Comparison of ENCODE assay signal across 8 cellular contexts in the genomic region with DNA sequence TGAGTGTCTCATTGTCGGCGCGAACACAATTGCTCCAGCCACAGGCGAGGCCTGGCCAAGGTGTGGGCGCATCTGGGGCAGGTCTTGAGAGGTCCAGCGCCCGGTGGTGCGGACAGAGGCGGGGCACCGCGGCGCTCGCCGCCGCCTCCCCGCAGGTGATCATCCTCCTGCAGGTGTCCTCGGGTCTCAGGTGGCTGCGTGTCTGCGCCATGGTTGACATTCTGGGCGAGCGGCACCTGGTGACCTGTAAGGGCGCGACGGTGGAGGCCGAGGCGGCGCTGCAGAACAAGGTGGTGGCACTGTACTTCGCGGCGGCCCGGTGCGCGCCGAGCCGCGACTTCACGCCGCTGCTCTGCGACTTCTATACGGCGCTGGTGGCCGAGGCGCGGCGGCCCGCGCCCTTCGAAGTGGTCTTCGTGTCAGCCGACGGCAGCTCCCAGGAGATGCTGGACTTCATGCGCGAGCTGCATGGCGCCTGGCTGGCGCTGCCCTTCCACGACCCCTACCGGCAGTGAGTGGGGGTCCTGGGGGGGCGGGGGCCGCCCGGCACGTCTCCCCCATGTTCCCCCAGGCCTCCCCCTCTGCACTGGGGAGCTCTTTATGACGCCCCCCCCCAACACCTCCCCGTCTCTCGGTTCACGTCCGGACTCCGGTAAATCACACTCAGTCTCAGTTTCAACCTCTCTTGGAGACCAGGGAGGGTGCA. TPM values are rescaled to one million over a fixed set of nuclear protein-coding genes. Genes with fewer than 3 reads are reported as not detected.
DNase-seq lines count a peak whose midpoint lies in the region; ATAC-seq and TF ChIP-seq lines count a peak whose summit lies in the region.

No MANE protein-coding gene starts in this region.

- H3K4me1 Mint-ChIP-seq in activated T-helper 17 cell treated with anti-CD3 and anti-CD28 coated beads, Interleukin-2, amount 50 U/mL, for 72 hours, result peaks cover 4% of the 10 kb centered on the region

- no peaks in the 10 kb centered on the region for H3K9me3 ChIP-seq in hepatocyte (ENCODE audit: low read depth)

- no peaks in the 10 kb centered on the region for H3K9me2 ChIP-seq in hepatocyte (replicated peaks; ENCODE audit: insufficient read depth)

- peak; percentile 35 for ATAC-seq in activated T-helper 17 cell treated with anti-CD3 and anti-CD28 coated beads, Interleukin-2, amount 50 U/mL, for 72 hours (replicated peaks)
- ATAC-seq in GM21447 (IDR thresholded peaks at IDR 0.05; ENCODE audit: unreplicated experiment), result no peak
- no peak for ATAC-seq in HG03565 (IDR thresholded peaks at IDR 0.05; ENCODE audit: unreplicated experiment)

- H3K9me3 Mint-ChIP-seq in activated T-helper 17 cell treated with anti-CD3 and anti-CD28 coated beads, Interleukin-2, amount 50 U/mL, for 72 hours, result no peaks in the 10 kb centered on the region

- H3K79me2 ChIP-seq in hepatocyte, result no peaks in the 10 kb centered on the region

- no peak overlapping the region for H3K27ac Mint-ChIP-seq in activated T-helper 17 cell treated with anti-CD3 and anti-CD28 coated beads, Interleukin-2, amount 50 U/mL, for 72 hours

- peak overlapping the region; percentile 38 for H3K4me3 Mint-ChIP-seq in activated T-helper 17 cell treated with anti-CD3 and anti-CD28 coated beads, Interleukin-2, amount 50 U/mL, for 72 hours

- H3K36me3 Mint-ChIP-seq in activated T-helper 17 cell treated with anti-CD3 and anti-CD28 coated beads, Interleukin-2, amount 50 U/mL, for 72 hours (ENCODE audit: low read depth), result no peaks in the 10 kb centered on the region

- peak; percentile 21 for DNase-seq in DMS 273 (lab: John Stamatoyannopoulos, UW; ENCODE audit: unreplicated experiment)
- no peak for DNase-seq in DMS 273 treated with DMSO at 0.1 percent for 48 hours (lab: John Stamatoyannopoulos, UW)
- peak; percentile 66 for DNase-seq in hepatocyte (ENCODE audit: low spot score)
- no peak for DNase-seq in NCI-H1092 (lab: John Stamatoyannopoulos, UW)

- peak overlapping the region; percentile 87 for H2AFZ ChIP-seq in hepatocyte

- H3K27ac ChIP-seq in hepatocyte (peak overlapping the region; percentile 68), skin epidermis (no peak overlapping the region)

- H3K4me1 ChIP-seq in hepatocyte (ENCODE audit: insufficient read depth), result peaks cover 24% of the 10 kb centered on the region

- no peaks in the 10 kb centered on the region for H3K27me3 ChIP-seq in hepatocyte

- H4K20me1 ChIP-seq in hepatocyte (ENCODE audit: insufficient read depth, poor library complexity, severe bottlenecking), result no peaks in the 10 kb centered on the region

- peak overlapping the region; percentile 97 for H3K4me2 ChIP-seq in hepatocyte

- no peaks in the 10 kb centered on the region for H3K36me3 ChIP-seq in hepatocyte (replicated peaks; ENCODE audit: insufficient read depth, low read depth)

- 6% methylated on average over 55 of the region's 67 CpGs for WGBS in hepatocyte (ENCODE audit: low lambda C conversion rate, missing lambda C conversion rate)

- H3K4me3 ChIP-seq in hepatocyte (peak overlapping the region; percentile 67), skin epidermis (peak overlapping the region; percentile 4 to 40 (median 24))

- TF ChIP-seq CTCF in hepatocyte (IDR thresholded peaks at IDR 0.05; ENCODE audit: poor library complexity), result peak; percentile 15

- peaks cover 19% of the 10 kb centered on the region for H3K27me3 Mint-ChIP-seq in activated T-helper 17 cell treated with anti-CD3 and anti-CD28 coated beads, Interleukin-2, amount 50 U/mL, for 72 hours

RNA-seq across cellular contexts. Expression of a gene that starts 0.4 kb away (rescaled TPM):
- not detected for total RNA-seq in activated T-helper 17 cell treated with anti-CD3 and anti-CD28 coated beads, Interleukin-2, amount 50 U/mL, for 72 hours
- total RNA-seq in hepatocyte, result 0.57 and 0.84 TPM in 2 replicates
- polyA plus RNA-seq in hepatocyte, result 1.0 and 2.5 TPM in 2 replicates

Comparison
In these comparisons a context has a peak if more than half of its experiments do, and no peak if none do; other contexts are left out.
1. DNase-seq: peak in DMS 273 (single experiment) and hepatocyte (single experiment); none in DMS 273 treated with DMSO at 0.1 percent for 48 hours (single experiment) and NCI-H1092 (single experiment).